16 cellular contexts compared by ENCODE assay signal in the genomic region with DNA sequence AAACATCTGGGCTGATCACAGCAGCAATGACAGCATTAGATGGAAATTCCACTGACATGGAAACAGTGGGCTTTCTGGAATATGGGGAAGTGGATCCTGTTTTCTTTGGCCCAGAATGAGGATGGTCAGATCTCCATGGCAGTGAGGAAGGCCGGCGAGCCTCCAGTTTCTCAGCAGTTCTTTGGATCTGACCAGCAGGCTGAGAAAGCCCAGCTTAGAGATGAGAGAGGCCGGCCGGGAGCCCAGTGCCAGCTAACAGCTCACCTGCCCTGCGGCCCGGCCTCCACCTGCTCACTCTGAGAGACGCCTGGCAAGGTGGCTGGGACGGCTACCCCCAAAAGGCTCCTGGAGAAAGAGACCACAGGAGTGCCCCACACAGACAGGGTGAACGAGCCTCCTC. TPM values are rescaled to one million over a fixed set of nuclear protein-coding genes. Genes with fewer than 3 reads are reported as not detected.
DNase-seq lines count a peak whose midpoint lies in the region; ATAC-seq and TF ChIP-seq lines count a peak whose summit lies in the region.
"Had no signal": no experiment of that assay in that cellular context is flagged by ENCODE, and none has a peak within 500 bp of the region (broad histone marks: within the 10 kb centered on the region; RNA-seq: fewer than 3 reads in every experiment).

No MANE protein-coding gene starts in this region.

- H4K20me1 ChIP-seq in osteoblast (ENCODE audit: insufficient read depth, low read length) = peaks cover 6% of the 10 kb centered on the region

- peaks cover 0 to 9% (median 0%) of the 10 kb centered on the region in 12 donors for H3K4me1 ChIP-seq in heart left ventricle
- H3K4me1 ChIP-seq in osteoblast (ENCODE audit: insufficient read depth, low read length) = peaks cover 12% of the 10 kb centered on the region

- peak overlapping the region; percentile 66 for H3K4me2 ChIP-seq in osteoblast (ENCODE audit: insufficient read depth, low read length)

- no peak for TF ChIP-seq POLR2A in heart left ventricle (IDR thresholded peaks at IDR 0.05)

- H3K27me3 ChIP-seq in heart left ventricle (no peaks in the 10 kb centered on the region), osteoblast (ENCODE audit: insufficient read depth, low read length) (no peaks in the 10 kb centered on the region)

- no peaks in the 10 kb centered on the region for H3K79me2 ChIP-seq in osteoblast (ENCODE audit: insufficient read depth, low read length)

- H3K4me3 ChIP-seq in heart left ventricle = no peak overlapping the region
- H3K4me3 ChIP-seq in osteoblast (ENCODE audit: insufficient read depth, low read length) = peak overlapping the region; percentile 22
- H3K4me3 ChIP-seq in coronary artery = no peak overlapping the region
- H3K4me3 ChIP-seq: GM12878 had no signal

- H3K27ac ChIP-seq in heart left ventricle = peak overlapping the region in 3 of 12 donors; percentile 9 to 29 (median 10)
- peak overlapping the region; percentile 62 for H3K27ac ChIP-seq in osteoblast (ENCODE audit: low read depth, low read length)
- no peak overlapping the region for H3K27ac ChIP-seq in coronary artery

- DNase-seq in cardiac septum (ENCODE audit: low spot score) (peak; percentile 74), Right ventricle myocardium inferior (ENCODE audit: missing footprints) (no peak), heart left ventricle (peak in 1 of 5 donors; percentile 28), osteoblast (ENCODE audit: insufficient read length, low spot score, missing footprints) (peak; percentile 98), DMS79 treated with DMSO at 0.1 percent for 48 hours (lab: John Stamatoyannopoulos, UW) (no peak), coronary artery (ENCODE audit: low spot score) (no peak), COLO668 (lab: John Stamatoyannopoulos, UW; ENCODE audit: unreplicated experiment) (no peak)
- DNase-seq: DMS53, KBM-7, NCI-H1092, NCI-H1694, NCI-H446, PC-3 had no signal

- H3K9me3 ChIP-seq in heart left ventricle (no peaks in the 10 kb centered on the region), osteoblast (ENCODE audit: low read depth, low read length) (no peaks in the 10 kb centered on the region)

- ATAC-seq in Right ventricle myocardium inferior = no peak
- peak in 3 of 4 donors; percentile 21 to 62 (median 42) for ATAC-seq in heart left ventricle
- ATAC-seq in HG03354 (IDR thresholded peaks at IDR 0.05; ENCODE audit: poor library complexity, severe bottlenecking, unreplicated experiment) = no peak
- ATAC-seq: GM12878, HCT116, PC-3 had no signal

- H2AFZ ChIP-seq in osteoblast (ENCODE audit: low read length) = no peak overlapping the region

- TF ChIP-seq CTCF in heart left ventricle (IDR thresholded peaks at IDR 0.05) (no peak), osteoblast (IDR thresholded peaks at IDR 0.05; ENCODE audit: extremely low read depth, low read depth, low read length) (no peak), coronary artery (IDR thresholded peaks at IDR 0.05) (no peak)

- intact Hi-C loops in cardiac septum (cut with DNase I) (no loop called here), Right ventricle myocardium inferior (cut with DNase I) (no loop called here), heart left ventricle (cut with DNase I) (no loop called here)

- 66 to 80% (median 71%) methylated on average over 9 of the region's 9 CpGs for WGBS in heart left ventricle, 4 donors

- H3K36me3 ChIP-seq in heart left ventricle = no peaks in the 10 kb centered on the region
- peaks cover 3% of the 10 kb centered on the region for H3K36me3 ChIP-seq in osteoblast (ENCODE audit: insufficient read depth, low read length)

RNA-seq across cellular contexts. Expression of a gene that starts 24.2 kb away (rescaled TPM):
- total RNA-seq in cardiac septum (2.9 TPM), Right ventricle myocardium inferior (3.6 TPM), heart left ventricle (1 to 10 TPM; 1.4 to 8.8 (median 3.0) TPM), osteoblast (10.3 and 10.5 TPM in 2 replicates)
- 1 to 10 TPM; 1.8 to 2.8 TPM for polyA plus RNA-seq in heart left ventricle

RNA-seq across cellular contexts. Expression of a gene that starts 47.9 kb away (rescaled TPM):
- total RNA-seq in cardiac septum = 8.8 TPM
- 5.9 TPM for total RNA-seq in Right ventricle myocardium inferior
- total RNA-seq in heart left ventricle = 10 to 100 TPM in 3 of 9 donors, 1 to 10 TPM in 6; 5.6 to 13.7 (median 9.0) TPM
- polyA plus RNA-seq in heart left ventricle = 10 to 100 TPM; 16.7 to 25.6 TPM
- 11.8 and 13.0 TPM in 2 replicates for total RNA-seq in osteoblast

Comparison
In these comparisons a context has a peak if more than half of its experiments do, and no peak if none do; other contexts are left out.
1. DNase-seq: peak in cardiac septum (single experiment) and osteoblast (single experiment); none in Right ventricle myocardium inferior (single experiment), DMS79 treated with DMSO at 0.1 percent for 48 hours (single experiment), coronary artery (single experiment) and COLO668 (single experiment).
2. ATAC-seq: peak in heart left ventricle (3 of 4); none in Right ventricle myocardium inferior (single experiment) and HG03354 (single experiment).